In genomic region chr10:8297107-8297506, GRCh38 we compare ENCODE assay signal across 22 cellular contexts.
"Had no signal": no experiment of that assay in that cellular context is flagged by ENCODE, and none has a peak within 500 bp of the region (broad histone marks: within the 10 kb centered on the region; RNA-seq: fewer than 3 reads in every experiment).

No MANE protein-coding gene starts in this region.

- H3K4me3 ChIP-seq: hepatocyte, left ventricle myocardium inferior, lung, pancreas, prostate gland, skin epidermis, spleen, tibial nerve, upper lobe of left lung, vagina had no signal

- H3K27ac ChIP-seq: hepatocyte, left ventricle myocardium inferior, pancreas, prostate gland, skin epidermis, spleen, tibial nerve, upper lobe of left lung, vagina had no signal

- H3K36me3 Mint-ChIP-seq: mesothelial cell of epicardium; naive B cell; natural killer cell; stimulated activated memory B cell treated with anti-CD40 and anti-IgM and Interleukin-4, amounts not matched to agents 10 μg/mL and 1 μg/mL and 100 μg/mL, for 72 hours had no signal

- H3K27me3 ChIP-seq: tibial nerve, upper lobe of left lung, vagina had no signal

- ATAC-seq: natural killer cell; pancreas; right cardiac atrium; sciatic nerve; stimulated activated memory B cell treated with anti-CD40 and anti-IgM and Interleukin-4, amounts not matched to agents 10 μg/mL and 1 μg/mL and 100 μg/mL, for 72 hours; stimulated activated naive CD8-positive, alpha-beta T cell treated with anti-CD3 and anti-CD28 coated beads, Interleukin-15, amount 100 ng/mL, for 72 hours had no signal

- H3K4me3 Mint-ChIP-seq: mesothelial cell of epicardium; natural killer cell; stimulated activated memory B cell treated with anti-CD40 and anti-IgM and Interleukin-4, amounts not matched to agents 10 μg/mL and 1 μg/mL and 100 μg/mL, for 72 hours; stimulated activated naive CD8-positive, alpha-beta T cell treated with anti-CD3 and anti-CD28 coated beads, Interleukin-15, amount 100 ng/mL, for 72 hours had no signal

- H3K36me3 ChIP-seq: left ventricle myocardium inferior, pancreas, prostate gland, spleen, tibial nerve, upper lobe of left lung, vagina had no signal

- H3K27me3 Mint-ChIP-seq: stimulated activated memory B cell treated with anti-CD40 and anti-IgM and Interleukin-4, amounts not matched to agents 10 μg/mL and 1 μg/mL and 100 μg/mL, for 72 hours had no signal

- H2AFZ ChIP-seq: hepatocyte had no signal

- DNase-seq: left ventricle myocardium inferior; naive B cell; natural killer cell; nucleus accumbens; pancreas; posterior cingulate gyrus; right cardiac atrium; spleen; stimulated activated CD4-positive, alpha-beta T cell treated with anti-CD3 and anti-CD28 coated beads, Interleukin-4, amount 100 ng/mL, for 24 hours; stimulated activated naive CD4-positive, alpha-beta T cell treated with Interleukin-2 at 50 U/mL for 16 hours; stimulated activated naive CD8-positive, alpha-beta T cell treated with anti-CD3 and anti-CD28 coated beads, Interleukin-15, amount 100 ng/mL, for 72 hours; substantia nigra; upper lobe of left lung had no signal

- H3K79me2 ChIP-seq: hepatocyte had no signal

- H3K27ac Mint-ChIP-seq: naive B cell; natural killer cell; stimulated activated memory B cell treated with anti-CD40 and anti-IgM and Interleukin-4, amounts not matched to agents 10 μg/mL and 1 μg/mL and 100 μg/mL, for 72 hours had no signal

- H3K9me3 ChIP-seq: left ventricle myocardium inferior, pancreas, prostate gland, spleen, tibial nerve, upper lobe of left lung, vagina had no signal

- H3K4me1 ChIP-seq: left ventricle myocardium inferior, pancreas, prostate gland, spleen, tibial nerve, upper lobe of left lung, vagina had no signal

- H3K4me1 Mint-ChIP-seq: naive B cell; natural killer cell; stimulated activated memory B cell treated with anti-CD40 and anti-IgM and Interleukin-4, amounts not matched to agents 10 μg/mL and 1 μg/mL and 100 μg/mL, for 72 hours; stimulated activated naive CD8-positive, alpha-beta T cell treated with anti-CD3 and anti-CD28 coated beads, Interleukin-15, amount 100 ng/mL, for 72 hours had no signal

- H3K9me3 Mint-ChIP-seq: mesothelial cell of epicardium; natural killer cell; stimulated activated naive CD8-positive, alpha-beta T cell treated with anti-CD3 and anti-CD28 coated beads, Interleukin-15, amount 100 ng/mL, for 72 hours had no signal
